9 cellular contexts compared by ENCODE assay signal in the genomic region with DNA sequence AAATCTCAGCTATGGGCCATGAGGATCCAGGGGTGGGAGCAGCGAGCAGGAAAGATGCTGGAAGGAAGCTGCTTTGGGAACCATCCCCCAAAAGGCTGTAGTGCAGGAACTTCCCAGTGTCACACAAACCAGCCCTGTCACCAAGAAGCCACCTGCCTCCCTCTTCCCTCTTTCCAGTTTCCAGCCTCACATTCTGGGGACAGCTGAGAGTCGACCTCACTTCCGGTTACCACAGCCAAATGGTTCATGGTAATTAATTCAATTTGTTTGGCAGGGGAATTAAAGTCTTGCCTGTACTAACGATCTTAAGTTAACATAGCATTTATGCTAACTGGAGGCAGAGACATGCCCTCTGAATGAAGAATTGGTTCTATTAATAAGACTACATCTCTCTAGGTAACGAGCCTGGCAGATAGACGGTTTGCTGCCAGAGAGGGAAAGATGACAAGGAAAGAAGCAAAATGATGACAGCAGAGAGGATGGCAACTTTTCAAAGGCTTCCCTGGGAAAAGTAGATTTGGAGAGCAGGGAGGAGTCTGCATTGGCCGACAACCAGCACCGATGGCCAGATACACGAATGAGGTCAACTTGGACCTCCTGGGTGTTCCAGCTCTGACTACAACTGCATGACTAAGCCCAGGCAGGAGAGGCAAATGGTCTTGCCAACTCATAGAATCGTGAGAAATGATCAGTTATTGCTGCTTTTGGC.
DNase-seq lines count a peak whose midpoint lies in the region; ATAC-seq, FAIRE-seq and TF ChIP-seq lines count a peak whose summit lies in the region.
"Had no signal": no experiment of that assay in that cellular context is flagged by ENCODE, and none has a peak within 500 bp of the region (broad histone marks: within the 10 kb centered on the region; RNA-seq: fewer than 3 reads in every experiment).

No MANE protein-coding gene starts in this region.

- TF ChIP-seq CTCF in astrocyte (IDR thresholded peaks at IDR 0.05; ENCODE audit: insufficient read depth, low read depth, low read length) = no peak

- no peaks in the 10 kb centered on the region for H3K9me3 ChIP-seq in astrocyte (ENCODE audit: insufficient read depth, low read depth, low read length)

- peak overlapping the region; percentile 7 for H3K4me3 ChIP-seq in astrocyte (ENCODE audit: insufficient read depth, low read depth, low read length)

- H3K4me3 Mint-ChIP-seq in astrocyte (ENCODE audit: unreplicated experiment) = no peak overlapping the region

- DNase-seq in HCEC 1CT (peak; percentile 97), astrocyte (ENCODE audit: low read depth) (peak; percentile 98), iris pigment epithelial cell (ENCODE audit: low read depth) (peak; percentile 96), superior temporal gyrus (ENCODE audit: extremely low spot score) (peak; percentile 42), HPDE6-E6E7 (ENCODE audit: extremely low spot score) (no peak)
- DNase-seq: activated CD4-positive, alpha-beta T cell treated with anti-CD3 and anti-CD28 coated beads for 1 hour had no signal

- H3K9ac ChIP-seq in astrocyte (ENCODE audit: low read length) = peak overlapping the region; percentile 58

- H3K27ac ChIP-seq in astrocyte (ENCODE audit: low read depth, low read length) = peak overlapping the region; percentile 79

- H3K4me2 ChIP-seq in astrocyte (ENCODE audit: low read length) = peak overlapping the region; percentile 71

- no peak overlapping the region for H2AFZ ChIP-seq in astrocyte (ENCODE audit: low read depth, low read length)

- peaks cover 22% of the 10 kb centered on the region for H3K4me1 ChIP-seq in astrocyte (ENCODE audit: insufficient read depth, low read length)

- no peaks in the 10 kb centered on the region for H3K36me3 ChIP-seq in astrocyte (ENCODE audit: insufficient read depth, low read length)

- FAIRE-seq in astrocyte (lab: Jason Lieb, UNC) = peak; percentile 99

- H3K79me2 ChIP-seq in astrocyte (ENCODE audit: insufficient read depth, low read length) = no peaks in the 10 kb centered on the region

- H3K9me3 Mint-ChIP-seq in astrocyte (ENCODE audit: unreplicated experiment) = no peaks in the 10 kb centered on the region

- H3K27ac Mint-ChIP-seq in astrocyte (ENCODE audit: unreplicated experiment) = no peak overlapping the region

- H3K27me3 Mint-ChIP-seq in astrocyte (ENCODE audit: low read depth, unreplicated experiment) = peaks cover 29% of the 10 kb centered on the region

- no peak for ATAC-seq in GM21526 (IDR thresholded peaks at IDR 0.05; ENCODE audit: low FRiP score, unreplicated experiment)
- no peak for ATAC-seq in HG02981 (IDR thresholded peaks at IDR 0.05; ENCODE audit: unreplicated experiment)
- no peak for ATAC-seq in HG02759 (IDR thresholded peaks at IDR 0.05; ENCODE audit: unreplicated experiment)

- peaks cover 6% of the 10 kb centered on the region for H3K4me1 Mint-ChIP-seq in astrocyte (ENCODE audit: low read depth, unreplicated experiment)

- no peaks in the 10 kb centered on the region for H3K27me3 ChIP-seq in astrocyte (ENCODE audit: insufficient read depth, low read length)

- H3K36me3 Mint-ChIP-seq in astrocyte (ENCODE audit: low read depth, unreplicated experiment) = peaks cover 6% of the 10 kb centered on the region

- no peaks in the 10 kb centered on the region for H4K20me1 ChIP-seq in astrocyte (ENCODE audit: insufficient read depth, low read length)
